ENCODE assay signal across 1 cellular context in the genomic region with DNA sequence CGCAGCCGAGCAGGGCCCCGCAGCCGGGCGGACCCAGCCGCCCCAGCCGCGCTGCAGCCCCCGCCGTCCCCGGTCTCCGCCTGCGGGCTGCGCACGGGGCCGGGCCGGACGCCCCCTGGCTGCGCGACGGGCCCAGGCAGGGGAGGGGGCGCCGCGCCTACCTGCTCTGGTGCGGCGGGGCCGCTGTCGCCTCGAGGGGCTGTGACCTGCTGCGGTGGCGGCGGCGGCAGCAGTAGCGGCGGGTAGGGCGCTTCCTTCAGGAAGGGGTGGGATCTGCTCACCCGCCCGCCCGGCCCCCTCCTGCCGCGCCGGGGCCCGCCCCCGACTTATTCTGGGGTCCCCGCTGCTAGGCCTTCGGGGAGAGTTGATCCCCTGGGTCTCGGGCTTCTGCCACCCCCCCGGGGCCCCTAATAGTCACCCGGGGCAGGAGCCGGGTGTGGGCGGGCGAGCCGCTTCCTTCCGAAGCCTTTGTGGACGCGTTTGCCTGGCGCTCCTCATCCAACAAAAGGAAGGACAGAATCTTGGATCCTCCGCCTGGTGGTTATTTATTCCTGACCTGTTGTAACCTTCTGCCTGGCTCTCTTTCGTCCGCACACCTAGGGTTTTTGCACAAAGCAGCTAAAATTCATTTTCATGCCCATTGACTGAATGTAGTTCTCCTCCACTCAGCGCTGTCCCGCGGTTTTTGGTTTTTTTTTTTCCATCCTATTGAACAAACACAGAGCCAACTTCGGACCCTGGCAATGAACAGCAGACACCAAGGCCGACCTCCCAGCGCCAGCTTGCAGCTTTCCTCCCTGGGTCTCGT.
TF ChIP-seq lines count a peak whose summit lies in the region.

TMEM150C (minus strand) TSS at position 244 of the 808 bp plus-strand sequence. CDS start 57,331 bp downstream, outside the sequence.

TF ChIP-seq in HCT116, 20 proteins besides CTCF, POLR2A, EP300 and RAD21 (continued from another document):
- no peak for TF ChIP-seq EZH2phosphoT487 (IDR thresholded peaks at IDR 0.05; ENCODE audit: borderline replicate concordance)
- no peak for TF ChIP-seq YY1 (IDR thresholded peaks at IDR 0.05; ENCODE audit: extremely low read depth, insufficient replicate concordance, low read depth, low read length)
- no peak for TF ChIP-seq CBX3 (IDR thresholded peaks at IDR 0.05; ENCODE audit: low read depth)
- no peak for TF ChIP-seq POLR2AphosphoS5 (IDR thresholded peaks at IDR 0.05; ENCODE audit: low read depth, low read length)
- no peak for TF ChIP-seq TCF7L2 (IDR thresholded peaks at IDR 0.05; ENCODE audit: borderline replicate concordance, extremely low read depth, insufficient read depth, insufficient read length)
- TF ChIP-seq MAX (IDR thresholded peaks at IDR 0.05): no peak
- no peak for TF ChIP-seq EGR1 (IDR thresholded peaks at IDR 0.05; ENCODE audit: low read depth)
